1 cellular context compared by ENCODE assay signal in genomic region chr16:3611145-3611977, GRCh38.
TF ChIP-seq lines count a peak whose summit lies in the region.

TSS of gene SLX4 (minus strand) at chr16:3611606. CDS start at chr16:3608964, 2,642 bp downstream.

TF ChIP-seq in HepG2, 621 proteins besides CTCF, POLR2A, EP300 and RAD21 (continued from another document and continues in another):
- TF ChIP-seq, protein P1, sequence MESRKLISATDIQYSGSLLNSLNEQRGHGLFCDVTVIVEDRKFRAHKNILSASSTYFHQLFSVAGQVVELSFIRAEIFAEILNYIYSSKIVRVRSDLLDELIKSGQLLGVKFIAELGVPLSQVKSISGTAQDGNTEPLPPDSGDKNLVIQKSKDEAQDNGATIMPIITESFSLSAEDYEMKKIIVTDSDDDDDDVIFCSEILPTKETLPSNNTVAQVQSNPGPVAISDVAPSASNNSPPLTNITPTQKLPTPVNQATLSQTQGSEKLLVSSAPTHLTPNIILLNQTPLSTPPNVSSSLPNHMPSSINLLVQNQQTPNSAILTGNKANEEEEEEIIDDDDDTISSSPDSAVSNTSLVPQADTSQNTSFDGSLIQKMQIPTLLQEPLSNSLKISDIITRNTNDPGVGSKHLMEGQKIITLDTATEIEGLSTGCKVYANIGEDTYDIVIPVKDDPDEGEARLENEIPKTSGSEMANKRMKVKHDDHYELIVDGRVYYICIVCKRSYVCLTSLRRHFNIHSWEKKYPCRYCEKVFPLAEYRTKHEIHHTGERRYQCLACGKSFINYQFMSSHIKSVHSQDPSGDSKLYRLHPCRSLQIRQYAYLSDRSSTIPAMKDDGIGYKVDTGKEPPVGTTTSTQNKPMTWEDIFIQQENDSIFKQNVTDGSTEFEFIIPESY (CRISPR knock-in tag; IDR thresholded peaks at IDR 0.05) = no peak
- TF ChIP-seq PHF20 (CRISPR knock-in tag; IDR thresholded peaks at IDR 0.05) (peak; percentile 68), MLX (CRISPR knock-in tag; IDR thresholded peaks at IDR 0.05) (no peak), YEATS2 (CRISPR knock-in tag; IDR thresholded peaks at IDR 0.05; ENCODE audit: borderline replicate concordance) (no peak), ARID2 (CRISPR knock-in tag; IDR thresholded peaks at IDR 0.05; ENCODE audit: borderline replicate concordance) (no peak), NR2F2 (IDR thresholded peaks at IDR 0.05; ENCODE audit: borderline replicate concordance, low read depth) (no peak; the same call in 1 of the 2 replicates), MIER3 (CRISPR knock-in tag; IDR thresholded peaks at IDR 0.05; ENCODE audit: borderline replicate concordance) (0 out of 2 replicates have a peak, but pooled peaks have one; percentile 48), MEIS2 (CRISPR knock-in tag; IDR thresholded peaks at IDR 0.05) (no peak), MTF2 (CRISPR knock-in tag; IDR thresholded peaks at IDR 0.05; ENCODE audit: borderline replicate concordance) (no peak), RFXANK (CRISPR knock-in tag; IDR thresholded peaks at IDR 0.05) (no peak), ZNF256 (CRISPR knock-in tag; conservative IDR thresholded peaks at IDR 0.05) (no peak; the same call in 1 of the 2 replicates), MLXIP (CRISPR knock-in tag; IDR thresholded peaks at IDR 0.05; ENCODE audit: borderline replicate concordance) (no peak), ZNF44 (CRISPR knock-in tag; IDR thresholded peaks at IDR 0.05) (no peak), SP5 (CRISPR knock-in tag; IDR thresholded peaks at IDR 0.05; ENCODE audit: borderline replicate concordance, low read depth) (peak; percentile 44), ZNF101 (CRISPR knock-in tag; IDR thresholded peaks at IDR 0.05; ENCODE audit: borderline replicate concordance, low read depth) (no peak), RFX5 (IDR thresholded peaks at IDR 0.05; ENCODE audit: low read depth, low read length) (no peak), HOXA3 (CRISPR knock-in tag; IDR thresholded peaks at IDR 0.05) (peak; percentile 54; the same call in 1 of the 2 replicates), NFYC (CRISPR knock-in tag; IDR thresholded peaks at IDR 0.05) (no peak), MNT (IDR thresholded peaks at IDR 0.05) (no peak), THYN1 (CRISPR knock-in tag; IDR thresholded peaks at IDR 0.05; ENCODE audit: borderline replicate concordance, low read depth) (no peak), ZNF556 (CRISPR knock-in tag; IDR thresholded peaks at IDR 0.05; ENCODE audit: borderline replicate concordance) (no peak), YY1 (IDR thresholded peaks at IDR 0.05; ENCODE audit: insufficient read depth, insufficient replicate concordance, low read depth, low read length) (no peak), ARHGAP35 (CRISPR knock-in tag; IDR thresholded peaks at IDR 0.05; ENCODE audit: borderline replicate concordance) (0 out of 2 replicates have a peak, but pooled peaks have one; percentile 67), GTF2F1 (IDR thresholded peaks at IDR 0.05; ENCODE audit: low read length) (no peak), SCMH1 (CRISPR knock-in tag; IDR thresholded peaks at IDR 0.05; ENCODE audit: borderline replicate concordance) (no peak), ZNF598 (CRISPR knock-in tag; IDR thresholded peaks at IDR 0.05; ENCODE audit: borderline replicate concordance) (no peak)
- TF ChIP-seq, protein P2, sequence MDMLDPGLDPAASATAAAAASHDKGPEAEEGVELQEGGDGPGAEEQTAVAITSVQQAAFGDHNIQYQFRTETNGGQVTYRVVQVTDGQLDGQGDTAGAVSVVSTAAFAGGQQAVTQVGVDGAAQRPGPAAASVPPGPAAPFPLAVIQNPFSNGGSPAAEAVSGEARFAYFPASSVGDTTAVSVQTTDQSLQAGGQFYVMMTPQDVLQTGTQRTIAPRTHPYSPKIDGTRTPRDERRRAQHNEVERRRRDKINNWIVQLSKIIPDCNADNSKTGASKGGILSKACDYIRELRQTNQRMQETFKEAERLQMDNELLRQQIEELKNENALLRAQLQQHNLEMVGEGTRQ (IDR thresholded peaks at IDR 0.05; ENCODE audit: low read depth, low read length) = no peak
- TF ChIP-seq, protein P2 (CRISPR knock-in tag; IDR thresholded peaks at IDR 0.05; ENCODE audit: borderline replicate concordance) = no peak
- TF ChIP-seq, protein P3, sequence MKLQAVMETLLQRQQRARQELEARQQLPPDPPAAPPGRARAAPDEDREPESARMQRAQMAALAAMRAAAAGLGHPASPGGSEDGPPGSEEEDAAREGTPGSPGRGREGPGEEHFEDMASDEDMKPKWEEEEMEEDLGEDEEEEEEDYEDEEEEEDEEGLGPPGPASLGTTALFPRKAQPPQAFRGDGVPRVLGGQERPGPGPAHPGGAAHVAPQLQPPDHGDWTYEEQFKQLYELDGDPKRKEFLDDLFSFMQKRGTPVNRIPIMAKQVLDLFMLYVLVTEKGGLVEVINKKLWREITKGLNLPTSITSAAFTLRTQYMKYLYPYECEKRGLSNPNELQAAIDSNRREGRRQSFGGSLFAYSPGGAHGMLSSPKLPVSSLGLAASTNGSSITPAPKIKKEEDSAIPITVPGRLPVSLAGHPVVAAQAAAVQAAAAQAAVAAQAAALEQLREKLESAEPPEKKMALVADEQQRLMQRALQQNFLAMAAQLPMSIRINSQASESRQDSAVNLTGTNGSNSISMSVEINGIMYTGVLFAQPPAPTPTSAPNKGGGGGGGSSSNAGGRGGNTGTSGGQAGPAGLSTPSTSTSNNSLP (IDR thresholded peaks at IDR 0.05; ENCODE audit: low read depth, low read length) = no peak
- TF ChIP-seq, protein P4, sequence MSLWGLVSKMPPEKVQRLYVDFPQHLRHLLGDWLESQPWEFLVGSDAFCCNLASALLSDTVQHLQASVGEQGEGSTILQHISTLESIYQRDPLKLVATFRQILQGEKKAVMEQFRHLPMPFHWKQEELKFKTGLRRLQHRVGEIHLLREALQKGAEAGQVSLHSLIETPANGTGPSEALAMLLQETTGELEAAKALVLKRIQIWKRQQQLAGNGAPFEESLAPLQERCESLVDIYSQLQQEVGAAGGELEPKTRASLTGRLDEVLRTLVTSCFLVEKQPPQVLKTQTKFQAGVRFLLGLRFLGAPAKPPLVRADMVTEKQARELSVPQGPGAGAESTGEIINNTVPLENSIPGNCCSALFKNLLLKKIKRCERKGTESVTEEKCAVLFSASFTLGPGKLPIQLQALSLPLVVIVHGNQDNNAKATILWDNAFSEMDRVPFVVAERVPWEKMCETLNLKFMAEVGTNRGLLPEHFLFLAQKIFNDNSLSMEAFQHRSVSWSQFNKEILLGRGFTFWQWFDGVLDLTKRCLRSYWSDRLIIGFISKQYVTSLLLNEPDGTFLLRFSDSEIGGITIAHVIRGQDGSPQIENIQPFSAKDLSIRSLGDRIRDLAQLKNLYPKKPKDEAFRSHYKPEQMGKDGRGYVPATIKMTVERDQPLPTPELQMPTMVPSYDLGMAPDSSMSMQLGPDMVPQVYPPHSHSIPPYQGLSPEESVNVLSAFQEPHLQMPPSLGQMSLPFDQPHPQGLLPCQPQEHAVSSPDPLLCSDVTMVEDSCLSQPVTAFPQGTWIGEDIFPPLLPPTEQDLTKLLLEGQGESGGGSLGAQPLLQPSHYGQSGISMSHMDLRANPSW (CRISPR knock-in tag; IDR thresholded peaks at IDR 0.05; ENCODE audit: borderline replicate concordance) = no peak
- TF ChIP-seq, protein P5, sequence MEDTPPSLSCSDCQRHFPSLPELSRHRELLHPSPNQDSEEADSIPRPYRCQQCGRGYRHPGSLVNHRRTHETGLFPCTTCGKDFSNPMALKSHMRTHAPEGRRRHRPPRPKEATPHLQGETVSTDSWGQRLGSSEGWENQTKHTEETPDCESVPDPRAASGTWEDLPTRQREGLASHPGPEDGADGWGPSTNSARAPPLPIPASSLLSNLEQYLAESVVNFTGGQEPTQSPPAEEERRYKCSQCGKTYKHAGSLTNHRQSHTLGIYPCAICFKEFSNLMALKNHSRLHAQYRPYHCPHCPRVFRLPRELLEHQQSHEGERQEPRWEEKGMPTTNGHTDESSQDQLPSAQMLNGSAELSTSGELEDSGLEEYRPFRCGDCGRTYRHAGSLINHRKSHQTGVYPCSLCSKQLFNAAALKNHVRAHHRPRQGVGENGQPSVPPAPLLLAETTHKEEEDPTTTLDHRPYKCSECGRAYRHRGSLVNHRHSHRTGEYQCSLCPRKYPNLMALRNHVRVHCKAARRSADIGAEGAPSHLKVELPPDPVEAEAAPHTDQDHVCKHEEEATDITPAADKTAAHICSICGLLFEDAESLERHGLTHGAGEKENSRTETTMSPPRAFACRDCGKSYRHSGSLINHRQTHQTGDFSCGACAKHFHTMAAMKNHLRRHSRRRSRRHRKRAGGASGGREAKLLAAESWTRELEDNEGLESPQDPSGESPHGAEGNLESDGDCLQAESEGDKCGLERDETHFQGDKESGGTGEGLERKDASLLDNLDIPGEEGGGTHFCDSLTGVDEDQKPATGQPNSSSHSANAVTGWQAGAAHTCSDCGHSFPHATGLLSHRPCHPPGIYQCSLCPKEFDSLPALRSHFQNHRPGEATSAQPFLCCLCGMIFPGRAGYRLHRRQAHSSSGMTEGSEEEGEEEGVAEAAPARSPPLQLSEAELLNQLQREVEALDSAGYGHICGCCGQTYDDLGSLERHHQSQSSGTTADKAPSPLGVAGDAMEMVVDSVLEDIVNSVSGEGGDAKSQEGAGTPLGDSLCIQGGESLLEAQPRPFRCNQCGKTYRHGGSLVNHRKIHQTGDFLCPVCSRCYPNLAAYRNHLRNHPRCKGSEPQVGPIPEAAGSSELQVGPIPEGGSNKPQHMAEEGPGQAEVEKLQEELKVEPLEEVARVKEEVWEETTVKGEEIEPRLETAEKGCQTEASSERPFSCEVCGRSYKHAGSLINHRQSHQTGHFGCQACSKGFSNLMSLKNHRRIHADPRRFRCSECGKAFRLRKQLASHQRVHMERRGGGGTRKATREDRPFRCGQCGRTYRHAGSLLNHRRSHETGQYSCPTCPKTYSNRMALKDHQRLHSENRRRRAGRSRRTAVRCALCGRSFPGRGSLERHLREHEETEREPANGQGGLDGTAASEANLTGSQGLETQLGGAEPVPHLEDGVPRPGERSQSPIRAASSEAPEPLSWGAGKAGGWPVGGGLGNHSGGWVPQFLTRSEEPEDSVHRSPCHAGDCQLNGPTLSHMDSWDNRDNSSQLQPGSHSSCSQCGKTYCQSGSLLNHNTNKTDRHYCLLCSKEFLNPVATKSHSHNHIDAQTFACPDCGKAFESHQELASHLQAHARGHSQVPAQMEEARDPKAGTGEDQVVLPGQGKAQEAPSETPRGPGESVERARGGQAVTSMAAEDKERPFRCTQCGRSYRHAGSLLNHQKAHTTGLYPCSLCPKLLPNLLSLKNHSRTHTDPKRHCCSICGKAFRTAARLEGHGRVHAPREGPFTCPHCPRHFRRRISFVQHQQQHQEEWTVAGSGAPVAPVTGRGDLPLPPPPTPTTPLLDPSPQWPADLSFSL (CRISPR knock-in tag; IDR thresholded peaks at IDR 0.05) = no peak
- TF ChIP-seq, protein P6, sequence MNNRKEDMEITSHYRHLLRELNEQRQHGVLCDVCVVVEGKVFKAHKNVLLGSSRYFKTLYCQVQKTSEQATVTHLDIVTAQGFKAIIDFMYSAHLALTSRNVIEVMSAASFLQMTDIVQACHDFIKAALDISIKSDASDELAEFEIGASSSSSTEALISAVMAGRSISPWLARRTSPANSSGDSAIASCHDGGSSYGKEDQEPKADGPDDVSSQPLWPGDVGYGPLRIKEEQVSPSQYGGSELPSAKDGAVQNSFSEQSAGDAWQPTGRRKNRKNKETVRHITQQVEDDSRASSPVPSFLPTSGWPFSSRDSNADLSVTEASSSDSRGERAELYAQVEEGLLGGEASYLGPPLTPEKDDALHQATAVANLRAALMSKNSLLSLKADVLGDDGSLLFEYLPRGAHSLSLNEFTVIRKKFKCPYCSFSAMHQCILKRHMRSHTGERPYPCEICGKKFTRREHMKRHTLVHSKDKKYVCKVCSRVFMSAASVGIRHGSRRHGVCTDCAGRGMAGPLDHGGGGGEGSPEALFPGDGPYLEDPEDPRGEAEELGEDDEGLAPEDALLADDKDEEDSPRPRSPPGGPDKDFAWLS (CRISPR knock-in tag; IDR thresholded peaks at IDR 0.05; ENCODE audit: borderline replicate concordance) = no peak
